34 cellular contexts compared by ENCODE assay signal in the genomic region with DNA sequence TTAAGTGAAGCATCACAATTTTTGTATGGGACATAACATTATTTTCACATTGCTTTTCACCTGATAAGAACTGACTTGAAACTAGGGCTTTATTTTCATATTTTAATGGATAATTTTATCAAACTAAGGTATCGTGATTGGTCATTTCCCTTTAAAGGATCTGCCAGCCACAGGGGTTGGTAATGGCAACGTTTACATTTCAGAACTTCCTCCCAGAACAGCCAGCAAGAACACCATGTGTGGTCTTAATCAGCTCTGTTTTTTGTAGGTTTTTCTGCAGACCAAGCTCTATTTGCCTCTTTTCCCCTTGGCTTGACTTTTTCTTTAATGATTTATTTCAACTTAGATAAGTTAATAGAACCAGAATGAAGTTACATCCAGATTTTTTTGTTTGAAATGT.
"Had no signal": no experiment of that assay in that cellular context is flagged by ENCODE, and none has a peak within 500 bp of the region (broad histone marks: within the 10 kb centered on the region; RNA-seq: fewer than 3 reads in every experiment).

No MANE protein-coding gene starts in this region.

- H3K9ac ChIP-seq: neural progenitor cell had no signal

- H3K36me3 Mint-ChIP-seq: activated CD4-positive, alpha-beta memory T cell treated with anti-CD3 and anti-CD28 coated beads for 36 hours; activated naive CD8-positive, alpha-beta T cell treated with anti-CD3 and anti-CD28 coated beads for 36 hours; memory B cell; natural killer cell; neural progenitor cell; stimulated activated memory B cell treated with anti-CD40 and anti-IgM and Interleukin-4, amounts not matched to agents 10 μg/mL and 1 μg/mL and 100 μg/mL, for 72 hours; type B pancreatic cell had no signal

- ATAC-seq: body of pancreas; left cardiac atrium; natural killer cell; stimulated activated memory B cell treated with anti-CD40 and anti-IgM and Interleukin-4, amounts not matched to agents 10 μg/mL and 1 μg/mL and 100 μg/mL, for 72 hours; stimulated activated naive CD8-positive, alpha-beta T cell treated with anti-CD3 and anti-CD28 coated beads, Interleukin-15, amount 100 ng/mL, for 72 hours had no signal

- H3K9me3 ChIP-seq: body of pancreas, colonic mucosa, esophagus squamous epithelium, right atrium auricular region, uterus had no signal

- H3K27ac Mint-ChIP-seq: activated CD4-positive, alpha-beta memory T cell treated with anti-CD3 and anti-CD28 coated beads for 36 hours; activated CD4-positive, alpha-beta T cell treated with anti-CD3 and anti-CD28 coated beads, Interleukin-2, amount 10 ng/mL, durations not matched to agents 24 days and 14 days; activated naive CD4-positive, alpha-beta T cell treated with anti-CD3 and anti-CD28 coated beads for 36 hours; activated naive CD8-positive, alpha-beta T cell treated with anti-CD3 and anti-CD28 coated beads for 36 hours; activated T-helper 1 cell treated with anti-CD3 and anti-CD28 coated beads, Interleukin-12 subunit alpha, Interleukin-12 subunit beta, Interleukin-2, Interleukin-4 antibody, amounts not matched to agents 30 ng/mL and 10 ng/mL and 1 ng/mL, durations not matched to agents 14 hours and 24 hours and 36 hours; memory B cell; natural killer cell; neural progenitor cell; stimulated activated memory B cell treated with anti-CD40 and anti-IgM and Interleukin-4, amounts not matched to agents 10 μg/mL and 1 μg/mL and 100 μg/mL, for 72 hours; stimulated activated naive CD8-positive, alpha-beta T cell treated with anti-CD3 and anti-CD28 coated beads, Interleukin-15, amount 100 ng/mL, for 72 hours; type B pancreatic cell had no signal

- H3K9me3 Mint-ChIP-seq: activated CD4-positive, alpha-beta memory T cell treated with anti-CD3 and anti-CD28 coated beads for 36 hours; activated CD4-positive, alpha-beta T cell treated with anti-CD3 and anti-CD28 coated beads, Interleukin-2, amount 10 ng/mL, durations not matched to agents 24 days and 14 days; activated naive CD4-positive, alpha-beta T cell treated with anti-CD3 and anti-CD28 coated beads for 36 hours; activated naive CD8-positive, alpha-beta T cell treated with anti-CD3 and anti-CD28 coated beads for 36 hours; activated T-helper 1 cell treated with anti-CD3 and anti-CD28 coated beads, Interleukin-12 subunit alpha, Interleukin-12 subunit beta, Interleukin-2, Interleukin-4 antibody, amounts not matched to agents 30 ng/mL and 10 ng/mL and 1 ng/mL, durations not matched to agents 14 hours and 24 hours and 36 hours; natural killer cell; neural progenitor cell; stimulated activated memory B cell treated with anti-CD40 and anti-IgM and Interleukin-4, amounts not matched to agents 10 μg/mL and 1 μg/mL and 100 μg/mL, for 72 hours; stimulated activated naive CD8-positive, alpha-beta T cell treated with anti-CD3 and anti-CD28 coated beads, Interleukin-15, amount 100 ng/mL, for 72 hours; type B pancreatic cell had no signal

- H3K4me1 Mint-ChIP-seq: activated CD4-positive, alpha-beta T cell treated with anti-CD3 and anti-CD28 coated beads, Interleukin-2, amount 10 ng/mL, durations not matched to agents 24 days and 14 days; activated naive CD8-positive, alpha-beta T cell treated with anti-CD3 and anti-CD28 coated beads for 36 hours; memory B cell; natural killer cell; stimulated activated memory B cell treated with anti-CD40 and anti-IgM and Interleukin-4, amounts not matched to agents 10 μg/mL and 1 μg/mL and 100 μg/mL, for 72 hours; stimulated activated naive CD8-positive, alpha-beta T cell treated with anti-CD3 and anti-CD28 coated beads, Interleukin-15, amount 100 ng/mL, for 72 hours had no signal

- H3K4me2 ChIP-seq: neural progenitor cell, smooth muscle cell had no signal

- H3K4me3 Mint-ChIP-seq: activated CD4-positive, alpha-beta memory T cell treated with anti-CD3 and anti-CD28 coated beads for 36 hours; activated CD4-positive, alpha-beta T cell treated with anti-CD3 and anti-CD28 coated beads, Interleukin-2, amount 10 ng/mL, durations not matched to agents 24 days and 14 days; activated naive CD4-positive, alpha-beta T cell treated with anti-CD3 and anti-CD28 coated beads for 36 hours; activated naive CD8-positive, alpha-beta T cell treated with anti-CD3 and anti-CD28 coated beads for 36 hours; activated T-helper 1 cell treated with anti-CD3 and anti-CD28 coated beads, Interleukin-12 subunit alpha, Interleukin-12 subunit beta, Interleukin-2, Interleukin-4 antibody, amounts not matched to agents 30 ng/mL and 10 ng/mL and 1 ng/mL, durations not matched to agents 14 hours and 24 hours and 36 hours; memory B cell; natural killer cell; neural progenitor cell; stimulated activated memory B cell treated with anti-CD40 and anti-IgM and Interleukin-4, amounts not matched to agents 10 μg/mL and 1 μg/mL and 100 μg/mL, for 72 hours; stimulated activated naive CD8-positive, alpha-beta T cell treated with anti-CD3 and anti-CD28 coated beads, Interleukin-15, amount 100 ng/mL, for 72 hours; type B pancreatic cell had no signal

- FAIRE-seq: endometrium, islet of Langerhans had no signal

- H3K4me3 ChIP-seq: adrenal gland, body of pancreas, colonic mucosa, esophagus squamous epithelium, neural progenitor cell, right atrium auricular region, smooth muscle cell, uterus had no signal

- H3K27ac ChIP-seq: adrenal gland, body of pancreas, colonic mucosa, epithelial cell of prostate, esophagus squamous epithelium, neural progenitor cell, right atrium auricular region, uterus had no signal

- H2AFZ ChIP-seq: neural progenitor cell had no signal

- DNase-seq: activated CD4-positive, alpha-beta memory T cell treated with anti-CD3 and anti-CD28 coated beads for 36 hours; activated CD4-positive, alpha-beta T cell treated with anti-CD3 and anti-CD28 coated beads, Interleukin-2, amount 10 ng/mL, durations not matched to agents 24 days and 14 days; activated CD4-positive, CD25-positive, alpha-beta regulatory T cell treated with anti-CD3 and anti-CD28 coated beads, Interleukin-2, amount 50 U/mL, for 72 hours; activated CD8-positive, alpha-beta memory T cell treated with anti-CD3 and anti-CD28 coated beads, Interleukin-2, amount 50 U/mL, for 4 hours; activated effector memory CD4-positive, alpha-beta T cell treated with anti-CD3 and anti-CD28 coated beads, Interleukin-2, amount 50 U/mL, for 16 hours; activated naive CD4-positive, alpha-beta T cell treated with anti-CD3 and anti-CD28 coated beads for 36 hours; activated naive CD8-positive, alpha-beta T cell treated with anti-CD3 and anti-CD28 coated beads for 36 hours; activated T-cell treated with anti-CD3 and anti-CD28 coated beads, Interleukin-2, amount 50 U/mL, for 1 hour; adrenal gland; aorta; body of pancreas; colonic mucosa; effector CD8-positive, alpha-beta T cell; esophagus squamous epithelium; foreskin melanocyte; left cardiac atrium; natural killer cell; occipital lobe; stimulated activated CD4-positive, alpha-beta T cell treated with anti-CD3 and anti-CD28 coated beads, Interleukin-1b, Interleukin-23, amount 100 ng/mL, for 48 hours; stimulated activated CD4-positive, alpha-beta T cell treated with anti-CD3 and anti-CD28 coated beads, Interleukin-4, amount 100 ng/mL, for 4 hours; stimulated activated CD8-positive, alpha-beta memory T cell treated with anti-CD3 and anti-CD28 coated beads, Interleukin-4, amount 100 ng/mL, for 48 hours; stimulated activated naive CD8-positive, alpha-beta T cell treated with anti-CD3 and anti-CD28 coated beads, Interleukin-15, amount 100 ng/mL, for 72 hours; substantia nigra; uterus had no signal

- H3K27me3 Mint-ChIP-seq: activated CD4-positive, alpha-beta memory T cell treated with anti-CD3 and anti-CD28 coated beads for 36 hours; activated CD4-positive, alpha-beta T cell treated with anti-CD3 and anti-CD28 coated beads, Interleukin-2, amount 10 ng/mL, durations not matched to agents 24 days and 14 days; activated naive CD8-positive, alpha-beta T cell treated with anti-CD3 and anti-CD28 coated beads for 36 hours; memory B cell; stimulated activated memory B cell treated with anti-CD40 and anti-IgM and Interleukin-4, amounts not matched to agents 10 μg/mL and 1 μg/mL and 100 μg/mL, for 72 hours; stimulated activated naive CD8-positive, alpha-beta T cell treated with anti-CD3 and anti-CD28 coated beads, Interleukin-15, amount 100 ng/mL, for 72 hours; type B pancreatic cell had no signal

- H3K27me3 ChIP-seq: adrenal gland, body of pancreas, colonic mucosa, esophagus squamous epithelium, neural progenitor cell, right atrium auricular region, uterus had no signal

- H3K4me1 ChIP-seq: adrenal gland, body of pancreas, colonic mucosa, esophagus squamous epithelium, neural progenitor cell, right atrium auricular region, uterus had no signal

- H3K36me3 ChIP-seq: adrenal gland, colonic mucosa, esophagus squamous epithelium, neural progenitor cell, right atrium auricular region, uterus had no signal
